Comparison of ENCODE assay signal across 1 cellular context in the genomic region with DNA sequence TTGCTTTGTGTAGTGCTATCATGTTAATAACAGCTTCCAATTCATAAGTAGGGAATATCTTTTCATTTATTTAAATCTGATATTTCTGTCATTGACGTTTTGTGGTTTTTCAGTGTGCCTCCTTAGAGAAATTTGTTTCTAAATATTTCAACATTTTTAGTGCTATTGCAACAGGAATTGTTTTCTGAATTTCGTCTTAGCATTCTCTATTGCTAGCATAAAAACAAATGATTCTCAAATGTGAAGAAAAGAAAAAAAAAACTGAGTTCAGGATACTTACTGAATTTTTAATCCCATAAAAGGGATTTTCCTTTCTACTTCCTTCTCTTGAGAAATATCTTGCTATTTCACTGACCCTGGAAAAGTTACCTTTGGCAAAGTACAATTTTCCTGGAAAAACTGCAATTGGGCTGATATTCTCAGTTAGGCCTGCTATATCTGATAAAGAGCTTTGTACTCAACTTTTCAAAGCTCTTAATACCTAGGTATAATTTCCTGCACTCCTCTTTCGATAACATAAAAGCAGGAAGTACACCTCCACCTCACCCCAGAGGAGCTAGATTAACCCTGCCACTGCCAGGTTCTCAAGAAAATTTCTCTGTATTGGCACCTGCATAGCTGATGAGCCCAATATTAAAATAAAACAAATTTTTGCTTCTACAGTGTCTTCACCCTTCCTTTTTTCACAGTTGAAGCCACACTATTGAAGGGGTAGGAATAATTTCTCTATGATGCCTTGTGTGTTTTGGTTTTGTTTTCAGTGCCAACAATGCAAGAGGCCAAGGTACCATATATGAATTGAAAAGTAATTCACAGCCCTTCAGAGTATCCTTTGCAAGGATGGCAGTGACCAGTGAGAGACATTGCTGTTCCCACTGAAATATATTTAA.
TF ChIP-seq lines count a peak whose summit lies in the region.

No MANE protein-coding gene starts in this region.

TF ChIP-seq in GM12878, 131 proteins besides CTCF, POLR2A, EP300 and RAD21:
- TF ChIP-seq YY1 (IDR thresholded peaks at IDR 0.05; ENCODE audit: low read depth, low read length) (no peak), ZNF24 (IDR thresholded peaks at IDR 0.05) (no peak), RELA (IDR thresholded peaks at IDR 0.05; ENCODE audit: borderline replicate concordance, partially characterized antibody) (no peak), HDGF (IDR thresholded peaks at IDR 0.05) (no peak), BMI1 (IDR thresholded peaks at IDR 0.05; ENCODE audit: borderline replicate concordance) (no peak), SIN3A (IDR thresholded peaks at IDR 0.05; ENCODE audit: low read depth, low read length) (no peak), CHD1 (IDR thresholded peaks at IDR 0.05; ENCODE audit: low read depth, low read length) (no peak), ZSCAN29 (IDR thresholded peaks at IDR 0.05) (no peak), SREBF1 (IDR thresholded peaks at IDR 0.05; ENCODE audit: low read length) (no peak), TBL1XR1 (IDR thresholded peaks at IDR 0.05; ENCODE audit: low read depth, low read length) (no peak), RB1 (IDR thresholded peaks at IDR 0.05; ENCODE audit: borderline replicate concordance) (no peak), FOS (IDR thresholded peaks at IDR 0.05; ENCODE audit: borderline replicate concordance, extremely low read depth, insufficient read length) (no peak), POU2F2 (IDR thresholded peaks at IDR 0.05; ENCODE audit: borderline replicate concordance, low read depth, low read length) (no peak), POLR2AphosphoS2 (IDR thresholded peaks at IDR 0.05; ENCODE audit: low read depth, low read length) (no peak), SMC3 (IDR thresholded peaks at IDR 0.05; ENCODE audit: borderline replicate concordance, low read length) (no peak), IKZF1 (conservative IDR thresholded peaks at IDR 0.05) (no peak; the same call in 1 of the 2 replicates), JUNB (IDR thresholded peaks at IDR 0.05) (no peak), MTA3 (IDR thresholded peaks at IDR 0.05; ENCODE audit: borderline replicate concordance, low read length) (no peak)
- TF ChIP-seq, protein P1, sequence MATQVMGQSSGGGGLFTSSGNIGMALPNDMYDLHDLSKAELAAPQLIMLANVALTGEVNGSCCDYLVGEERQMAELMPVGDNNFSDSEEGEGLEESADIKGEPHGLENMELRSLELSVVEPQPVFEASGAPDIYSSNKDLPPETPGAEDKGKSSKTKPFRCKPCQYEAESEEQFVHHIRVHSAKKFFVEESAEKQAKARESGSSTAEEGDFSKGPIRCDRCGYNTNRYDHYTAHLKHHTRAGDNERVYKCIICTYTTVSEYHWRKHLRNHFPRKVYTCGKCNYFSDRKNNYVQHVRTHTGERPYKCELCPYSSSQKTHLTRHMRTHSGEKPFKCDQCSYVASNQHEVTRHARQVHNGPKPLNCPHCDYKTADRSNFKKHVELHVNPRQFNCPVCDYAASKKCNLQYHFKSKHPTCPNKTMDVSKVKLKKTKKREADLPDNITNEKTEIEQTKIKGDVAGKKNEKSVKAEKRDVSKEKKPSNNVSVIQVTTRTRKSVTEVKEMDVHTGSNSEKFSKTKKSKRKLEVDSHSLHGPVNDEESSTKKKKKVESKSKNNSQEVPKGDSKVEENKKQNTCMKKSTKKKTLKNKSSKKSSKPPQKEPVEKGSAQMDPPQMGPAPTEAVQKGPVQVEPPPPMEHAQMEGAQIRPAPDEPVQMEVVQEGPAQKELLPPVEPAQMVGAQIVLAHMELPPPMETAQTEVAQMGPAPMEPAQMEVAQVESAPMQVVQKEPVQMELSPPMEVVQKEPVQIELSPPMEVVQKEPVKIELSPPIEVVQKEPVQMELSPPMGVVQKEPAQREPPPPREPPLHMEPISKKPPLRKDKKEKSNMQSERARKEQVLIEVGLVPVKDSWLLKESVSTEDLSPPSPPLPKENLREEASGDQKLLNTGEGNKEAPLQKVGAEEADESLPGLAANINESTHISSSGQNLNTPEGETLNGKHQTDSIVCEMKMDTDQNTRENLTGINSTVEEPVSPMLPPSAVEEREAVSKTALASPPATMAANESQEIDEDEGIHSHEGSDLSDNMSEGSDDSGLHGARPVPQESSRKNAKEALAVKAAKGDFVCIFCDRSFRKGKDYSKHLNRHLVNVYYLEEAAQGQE (IDR thresholded peaks at IDR 0.05; ENCODE audit: low read depth, low read length) = no peak
- TF ChIP-seq, protein P2, sequence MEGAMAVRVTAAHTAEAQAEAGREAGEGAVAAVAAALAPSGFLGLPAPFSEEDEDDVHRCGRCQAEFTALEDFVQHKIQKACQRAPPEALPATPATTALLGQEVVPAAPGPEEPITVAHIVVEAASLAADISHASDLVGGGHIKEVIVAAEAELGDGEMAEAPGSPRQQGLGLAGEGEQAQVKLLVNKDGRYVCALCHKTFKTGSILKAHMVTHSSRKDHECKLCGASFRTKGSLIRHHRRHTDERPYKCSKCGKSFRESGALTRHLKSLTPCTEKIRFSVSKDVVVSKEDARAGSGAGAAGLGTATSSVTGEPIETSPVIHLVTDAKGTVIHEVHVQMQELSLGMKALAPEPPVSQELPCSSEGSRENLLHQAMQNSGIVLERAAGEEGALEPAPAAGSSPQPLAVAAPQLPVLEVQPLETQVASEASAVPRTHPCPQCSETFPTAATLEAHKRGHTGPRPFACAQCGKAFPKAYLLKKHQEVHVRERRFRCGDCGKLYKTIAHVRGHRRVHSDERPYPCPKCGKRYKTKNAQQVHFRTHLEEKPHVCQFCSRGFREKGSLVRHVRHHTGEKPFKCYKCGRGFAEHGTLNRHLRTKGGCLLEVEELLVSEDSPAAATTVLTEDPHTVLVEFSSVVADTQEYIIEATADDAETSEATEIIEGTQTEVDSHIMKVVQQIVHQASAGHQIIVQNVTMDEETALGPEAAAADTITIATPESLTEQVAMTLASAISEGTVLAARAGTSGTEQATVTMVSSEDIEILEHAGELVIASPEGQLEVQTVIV (IDR thresholded peaks at IDR 0.05; ENCODE audit: borderline replicate concordance, partially characterized antibody) = no peak
